ENCODE assay signal across 34 cellular contexts in genomic region chr1:31658721-31659120, GRCh38. TPM values are rescaled to one million over a fixed set of nuclear protein-coding genes. Genes with fewer than 3 reads are reported as not detected.
A peak's percentile ranks its signal among the peaks of the same experiment; 100 is the strongest.
DNase-seq lines count a peak whose midpoint lies in the region; FAIRE-seq and TF ChIP-seq lines count a peak whose summit lies in the region.
"Had no signal": no experiment of that assay in that cellular context is flagged by ENCODE, and none has a peak within 500 bp of the region (broad histone marks: within the 10 kb centered on the region; RNA-seq: fewer than 3 reads in every experiment).

No MANE protein-coding gene starts in this region.

- intact Hi-C loops in head of caudate nucleus (cut with DNase I): no loop called here

- DNase-seq in AG04450 (ENCODE audit: low read depth, low spot score) (no peak), HL-60 (ENCODE audit: low read depth in 1 of 2, low spot score in 1 of 2) (no peak), bronchial epithelial cell (ENCODE audit: low read depth) (no peak), myocyte (ENCODE audit: low read depth) (peak; percentile 26), head of caudate nucleus (no peak), epidermal melanocyte (ENCODE audit: insufficient read length, low spot score) (no peak), AG20443 (ENCODE audit: low spot score) (no peak)
- DNase-seq in effector CD8-positive, alpha-beta T cell (lab: John Stamatoyannopoulos, UW): no peak
- DNase-seq: 8988T; activated CD4-positive, alpha-beta T cell treated with anti-CD3 and anti-CD28 coated beads, Interleukin-2, amount 10 ng/mL, durations not matched to agents 7 days and 5 days; activated gamma-delta T cell treated with Interleukin-2 at 50 U/mL for 16 hours; activated naive CD8-positive, alpha-beta T cell treated with anti-CD3 and anti-CD28 coated beads, Interleukin-2, amount 50 U/mL, for 24 hours; activated T-cell treated with anti-CD3 and anti-CD28 coated beads, Interleukin-2, amount 50 U/mL, for 4 hours; CD8-positive, alpha-beta T cell; DMS 273 treated with DMSO at 0.1 percent for 48 hours; effector CD4-positive, alpha-beta T cell; foreskin melanocyte; hippocampal formation; immature natural killer cell; NCI-H1694 treated with DMSO at 0.1 percent for 48 hours; NCI-H2171 treated with DMSO at 0.1 percent for 48 hours; NCI-H524; nucleus accumbens; PC-9; stomach; tibial artery; WERI-Rb-1 had no signal

- H3K27me3 ChIP-seq in AG04450 (ENCODE audit: control insufficient read depth, insufficient read depth, low read length) (no peaks in the 10 kb centered on the region), HL-60 (ENCODE audit: insufficient read depth, poor library complexity, severe bottlenecking) (no peaks in the 10 kb centered on the region), bronchial epithelial cell (ENCODE audit: control insufficient read depth, insufficient read depth, low read length) (no peaks in the 10 kb centered on the region)
- H3K27me3 ChIP-seq: stomach, tibial artery had no signal

- CTCF ChIA-PET in AG04450 (lab: Charles Lee): interaction anchor here (0.6 kb wide), 1 partner anchor 130 kb away, joined by 3 read pairs; no protein-coding TSS in a partner anchor

- H3K36me3 ChIP-seq in bronchial epithelial cell (ENCODE audit: control insufficient read depth, insufficient read depth, low read length): peaks cover 40% of the 10 kb centered on the region
- H3K36me3 ChIP-seq: HAP-1 had no signal

- H3K27ac ChIP-seq in AG04450 (ENCODE audit: low read depth, low read length) (peak overlapping the region; percentile 21), HL-60 (replicated peaks) (peak overlapping the region; percentile 32)
- H3K27ac ChIP-seq: PC-9, stomach, WERI-Rb-1 had no signal

- peak; percentile 18 for FAIRE-seq in bronchial epithelial cell (lab: Jason Lieb, UNC)
- FAIRE-seq: colon, G401.6, GM19239, HepG2 had no signal

- TF ChIP-seq CTCF in AG04450 (IDR thresholded peaks at IDR 0.05; ENCODE audit: low read depth, low read length) (no peak), HL-60 (IDR thresholded peaks at IDR 0.05; ENCODE audit: insufficient read depth, low read length) (no peak), bronchial epithelial cell (IDR thresholded peaks at IDR 0.05; ENCODE audit: insufficient read depth, low read length, severe bottlenecking) (no peak)

- no peaks in the 10 kb centered on the region for H3K9me3 ChIP-seq in AG04450 (ENCODE audit: control insufficient read depth, insufficient read depth, low read length)
- H3K9me3 ChIP-seq: HAP-1, stomach, tibial artery had no signal

- H3K4me3 ChIP-seq in AG04450 (ENCODE audit: low read depth, low read length) (no peak overlapping the region), HL-60 (replicated peaks; ENCODE audit: insufficient read depth, low read length) (no peak overlapping the region), bronchial epithelial cell (ENCODE audit: low read depth, low read length) (no peak overlapping the region)
- H3K4me3 ChIP-seq: HAP-1, PC-9, stomach, tibial artery had no signal

- POLR2A ChIA-PET in AG04450 (lab: Yijun Ruan, JAX): interaction anchor here (0.6 to 0.9 kb wide), 3 partner anchors 18 to 130 kb away, joined by 3 read pairs; no protein-coding TSS in a partner anchor

RNA-seq across cellular contexts. Expression of gene PEF1, which starts 14.0 kb away (rescaled TPM):
- polyA plus RNA-seq in AG04450 (2011; rRNA removed): 71.8 and 88.3 TPM in 2 replicates
- 78.5 and 91.7 TPM in 2 replicates for polyA minus RNA-seq in AG04450 (2011; rRNA and poly(A)+ RNA removed)
- total RNA-seq in bronchial epithelial cell (67.4 and 95.2 TPM in 2 replicates), myocyte (52.0 and 61.7 TPM in 2 replicates)
- 80.3 TPM for polyA plus RNA-seq in myocyte (2012)

RNA-seq across cellular contexts. Expression of gene HCRTR1, which starts 41.2 kb away (rescaled TPM):
- polyA plus RNA-seq in AG04450 (2011; rRNA removed): not detected in 2 replicates
- not detected in 2 replicates for polyA minus RNA-seq in AG04450 (2011; rRNA and poly(A)+ RNA removed)
- total RNA-seq in bronchial epithelial cell (not detected in 2 replicates), myocyte (not detected in 2 replicates)
- polyA plus RNA-seq in myocyte (2012): not detected
- total RNA-seq: activated CD4-positive, alpha-beta T cell treated with anti-CD3 and anti-CD28 coated beads, Interleukin-2, amount 10 ng/mL, durations not matched to agents 7 days and 5 days; activated T-cell treated with anti-CD3 and anti-CD28 coated beads, Interleukin-2, amount 50 U/mL, for 4 hours; CD8-positive, alpha-beta T cell; HepG2; left lobe of liver; PC-9; skeletal muscle tissue; stomach had no signal
- polyA plus RNA-seq: HepG2, immature natural killer cell, stomach had no signal

RNA-seq across cellular contexts. Expression of gene COL16A1, which starts 45.1 kb away (rescaled TPM):
- 35.4 and 39.5 TPM in 2 replicates for polyA plus RNA-seq in AG04450 (2011; rRNA removed)
- polyA minus RNA-seq in AG04450 (2011; rRNA and poly(A)+ RNA removed): 47.0 and 64.1 TPM in 2 replicates
- total RNA-seq in bronchial epithelial cell (87.7 and 121 TPM in 2 replicates), myocyte (27.9 and 37.7 TPM in 2 replicates)
- 59.6 TPM for polyA plus RNA-seq in myocyte (2012)
- total RNA-seq: activated CD4-positive, alpha-beta T cell treated with anti-CD3 and anti-CD28 coated beads, Interleukin-2, amount 10 ng/mL, durations not matched to agents 7 days and 5 days had no signal
- polyA plus RNA-seq: immature natural killer cell had no signal
